Comparison of ENCODE assay signal across 22 cellular contexts in the genomic region with DNA sequence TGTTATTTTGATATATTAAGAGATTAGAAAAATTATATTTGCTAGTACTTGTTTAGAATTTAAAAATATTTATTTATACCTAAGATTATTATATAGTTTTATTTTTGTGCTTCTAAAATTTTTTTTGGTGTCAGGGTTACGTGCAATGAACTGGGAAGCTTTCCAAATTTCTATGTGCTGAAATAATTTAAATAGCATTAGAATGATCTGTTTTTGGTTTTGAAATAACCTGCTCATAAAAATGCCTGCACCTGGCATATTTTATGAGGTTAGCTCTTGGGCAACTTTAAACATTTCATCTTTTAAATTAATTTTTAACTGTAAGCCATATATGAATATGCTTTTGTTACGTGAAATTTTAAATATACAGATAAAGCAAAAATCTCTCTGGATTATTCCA.
A peak's percentile ranks its signal among the peaks of the same experiment; 100 is the strongest.
DNase-seq lines count a peak whose midpoint lies in the region; ATAC-seq, FAIRE-seq and TF ChIP-seq lines count a peak whose summit lies in the region.
"Had no signal": no experiment of that assay in that cellular context is flagged by ENCODE, and none has a peak within 500 bp of the region (broad histone marks: within the 10 kb centered on the region; RNA-seq: fewer than 3 reads in every experiment).

No MANE protein-coding gene starts in this region.

- no peaks in the 10 kb centered on the region for H3K27me3 ChIP-seq in RWPE2 (ENCODE audit: insufficient read depth, poor library complexity, severe bottlenecking)
- H3K27me3 ChIP-seq: BE2C; BLaER1 treated with 17β-estradiol and CSF1 and Interleukin-3, amounts not matched to agents 10 nM and 100 nM had no signal

- H3K36me3 ChIP-seq in RWPE2 (ENCODE audit: low read depth), result no peaks in the 10 kb centered on the region
- H3K36me3 ChIP-seq: BE2C; BLaER1 treated with 17β-estradiol and CSF1 and Interleukin-3, amounts not matched to agents 10 nM and 100 nM had no signal

- DNase-seq in NCI-H1105 treated with DMSO at 0.1 percent for 48 hours (lab: John Stamatoyannopoulos, UW) (peak; percentile 37), NCI-H1105 (lab: John Stamatoyannopoulos, UW) (no peak), RWPE2 (ENCODE audit: low spot score) (no peak), frontal cortex (ENCODE audit: low spot score in 2 of 2) (no peak)
- DNase-seq: 8988T; ACHN; AML-193; BE2C; CD4-positive, alpha-beta T cell; CD8-positive, alpha-beta memory T cell; DMS 273 treated with DMSO at 0.1 percent for 48 hours; DND-41; H9 had no signal

- H3K27ac ChIP-seq in RWPE2 (ENCODE audit: poor library complexity, severe bottlenecking), result peak overlapping the region; percentile 93
- H3K27ac ChIP-seq: A549; BLaER1 treated with 17β-estradiol and CSF1 and Interleukin-3, amounts not matched to agents 10 nM and 100 nM had no signal

- no peak for TF ChIP-seq CTCF in RWPE2 (IDR thresholded peaks at IDR 0.05; ENCODE audit: poor library complexity, severe bottlenecking)

- ATAC-seq in RWPE2 (ENCODE audit: low read depth), result peak; percentile 26; the same call in 1 of the 3 replicates
- no peak for ATAC-seq in GM18907 (IDR thresholded peaks at IDR 0.05; ENCODE audit: unreplicated experiment)
- ATAC-seq in GM21367 (IDR thresholded peaks at IDR 0.05; ENCODE audit: unreplicated experiment), result no peak
- ATAC-seq: A549, GM23338, HCT116 had no signal

- no peak overlapping the region for H3K4me3 ChIP-seq in RWPE2 (ENCODE audit: severe bottlenecking)
- H3K4me3 ChIP-seq: A549; BLaER1 treated with 17β-estradiol and CSF1 and Interleukin-3, amounts not matched to agents 10 nM and 100 nM; GM23338 had no signal

- FAIRE-seq in frontal cortex (lab: Jason Lieb, UNC), result peak; percentile 93
- FAIRE-seq: A549, D721Med, GM12892, GM19239 had no signal

- H3K4me1 ChIP-seq in RWPE2 (ENCODE audit: insufficient read depth, poor library complexity, severe bottlenecking), result peaks cover 43% of the 10 kb centered on the region
- H3K4me1 ChIP-seq: A549, BE2C had no signal

- H3K9me3 ChIP-seq in RWPE2 (ENCODE audit: severe bottlenecking), result peaks cover 5% of the 10 kb centered on the region
- H3K9me3 ChIP-seq: A549, BE2C had no signal
